8 cellular contexts compared by ENCODE assay signal in the genomic region with DNA sequence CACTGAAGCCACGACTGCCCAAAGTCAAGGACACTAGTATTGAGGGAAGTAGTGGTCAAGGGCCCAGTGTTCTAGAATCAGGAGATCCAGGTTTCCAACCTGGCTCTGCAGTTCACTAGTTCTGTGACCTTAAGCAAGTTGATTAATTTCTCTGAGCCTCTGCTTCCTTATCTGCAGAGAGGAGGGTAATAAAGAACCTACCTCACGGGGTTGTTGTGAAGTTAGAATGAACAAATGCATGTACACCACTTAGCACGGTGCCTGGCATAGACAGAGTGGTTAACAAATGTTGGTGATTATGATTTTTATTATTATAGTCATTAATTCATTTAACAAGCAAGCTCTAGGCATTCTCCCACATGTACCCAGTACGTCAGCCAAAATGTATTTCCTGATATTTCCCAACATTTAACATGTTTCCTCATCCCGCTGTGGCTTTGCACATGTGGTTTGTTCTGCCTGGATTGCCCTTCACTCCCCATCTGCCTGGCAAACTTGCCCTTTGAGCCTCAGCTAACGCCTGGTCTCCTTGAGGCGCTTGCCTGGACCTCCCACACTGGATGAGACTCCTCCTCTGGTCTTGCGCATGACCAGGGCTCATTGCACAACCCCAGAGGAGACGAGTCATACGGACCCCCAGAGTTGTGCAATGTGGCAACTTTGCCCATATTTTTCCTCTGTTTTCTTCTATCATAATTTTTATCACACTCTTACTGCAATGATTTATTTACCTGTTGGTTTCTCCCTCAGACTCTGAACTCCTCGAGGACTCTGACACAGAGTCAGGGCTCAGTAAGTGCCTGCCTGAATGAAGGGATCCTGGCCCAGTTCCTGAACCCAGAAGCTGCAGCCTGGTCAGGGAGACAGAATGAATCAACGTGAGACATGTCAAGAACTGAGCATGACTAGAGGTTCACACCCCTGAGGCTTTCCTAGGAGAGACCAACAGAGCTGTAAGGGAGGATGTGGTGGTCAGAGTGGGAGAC. TPM values are rescaled to one million over a fixed set of nuclear protein-coding genes. Genes with fewer than 3 reads are reported as not detected.
DNase-seq lines count a peak whose midpoint lies in the region; TF ChIP-seq lines count a peak whose summit lies in the region.

No MANE protein-coding gene starts in this region.

- no peaks in the 10 kb centered on the region for H3K36me3 ChIP-seq in brain microvascular endothelial cell (replicated peaks)
- H3K36me3 ChIP-seq in transverse colon, result no peaks in the 10 kb centered on the region

- intact Hi-C loops in transverse colon (cut with DNase I; ENCODE audit: low total_unique reads), result no loop called here

- no peak for TF ChIP-seq CTCF in brain microvascular endothelial cell (IDR thresholded peaks at IDR 0.05; ENCODE audit: low read depth, low read length, missing control alignments)
- TF ChIP-seq CTCF in transverse colon (IDR thresholded peaks at IDR 0.05), result no peak

- H3K27ac ChIP-seq in brain microvascular endothelial cell (peak overlapping the region; percentile 15), transverse colon (peak overlapping the region; percentile 80 to 87 (median 82))

- in situ Hi-C loops in brain microvascular endothelial cell (cut with HindIII; ENCODE audit: low pct_ligation_motif_present, low sequenced_read_pairs), result no loop called here
- in situ Hi-C loops in transverse colon (cut with MboI; ENCODE audit: low pct_ligation_motif_present in 1 of 4, low pct_unique_long_range_greater_than_20kb in 1 of 4, low sequenced_read_pairs in 3 of 4), result no loop called here

- 29 to 32% methylated on average over 9 to 12 of the region's 12 CpGs for WGBS in transverse colon (ENCODE audit: low coverage in 1 of 2), 2 donors

- H3K4me3 ChIP-seq in brain microvascular endothelial cell (ENCODE audit: low read depth, low read length) (no peak overlapping the region), transverse colon (no peak overlapping the region)

- TF ChIP-seq EP300 in Ishikawa (IDR thresholded peaks at IDR 0.05; ENCODE audit: borderline replicate concordance) (no peak), transverse colon (IDR thresholded peaks at IDR 0.05; ENCODE audit: low read depth) (no peak)

- peak; percentile 13 for TF ChIP-seq POLR2A in transverse colon (IDR thresholded peaks at IDR 0.05)

- no peaks in the 10 kb centered on the region for H3K9me3 ChIP-seq in transverse colon

- peak; percentile 68 for DNase-seq in brain microvascular endothelial cell
- DNase-seq in left kidney (ENCODE audit: low read depth, low spot score), result peak; percentile 62
- DNase-seq in transverse colon, result peak; percentile 88
- no peak for DNase-seq in activated CD4-positive, CD25-positive, alpha-beta regulatory T cell treated with anti-CD3 and anti-CD28 coated beads, Interleukin-2, amount 50 U/mL, for 72 hours
- no peak for DNase-seq in NCI-H345 (lab: John Stamatoyannopoulos, UW)
- DNase-seq in inferior parietal cortex (ENCODE audit: extremely low spot score), result no peak
- DNase-seq in ecto neural progenitor cell (ENCODE audit: low spot score), result no peak

- peaks cover 0 to 33% (median 19%) of the 10 kb centered on the region in 4 donors for H3K4me1 ChIP-seq in transverse colon

- no peaks in the 10 kb centered on the region for H3K27me3 ChIP-seq in brain microvascular endothelial cell (replicated peaks)
- H3K27me3 ChIP-seq in transverse colon, result no peaks in the 10 kb centered on the region

- no peak for TF ChIP-seq RAD21 in Ishikawa (IDR thresholded peaks at IDR 0.05; ENCODE audit: low read depth)

TF ChIP-seq in Ishikawa, 13 proteins besides CTCF, POLR2A, EP300 and RAD21:
- TF ChIP-seq NFIC (IDR thresholded peaks at IDR 0.05) (no peak), CEBPB (IDR thresholded peaks at IDR 0.05) (peak; percentile 29; the same call in 1 of the 2 replicates)

RNA-seq across cellular contexts. Expression of a gene that starts 20.7 kb away (rescaled TPM):
- 10 to 100 TPM in 3 of 4 donors, 1 to 10 TPM in 1; 2.0 to 79.3 (median 13.1) TPM for total RNA-seq in transverse colon

RNA-seq across cellular contexts. Expression of a gene that starts 32.5 kb away (rescaled TPM):
- 10 to 100 TPM; 14.2 to 27.3 (median 15.8) TPM for total RNA-seq in transverse colon

RNA-seq across cellular contexts. Expression of a gene that starts 50.9 kb away (rescaled TPM):
- 10 to 100 TPM; 16.8 to 35.4 (median 19.2) TPM for total RNA-seq in transverse colon

Comparison
In these comparisons a context has a peak if more than half of its experiments do, and no peak if none do; other contexts are left out.
1. DNase-seq: peak in brain microvascular endothelial cell (single experiment), left kidney (single experiment) and transverse colon (single experiment); none in activated CD4-positive, CD25-positive, alpha-beta regulatory T cell treated with anti-CD3 and anti-CD28 coated beads, Interleukin-2, amount 50 U/mL, for 72 hours (single experiment), NCI-H345 (single experiment), inferior parietal cortex (single experiment) and ecto neural progenitor cell (single experiment).